20 cellular contexts compared by ENCODE assay signal in the genomic region with DNA sequence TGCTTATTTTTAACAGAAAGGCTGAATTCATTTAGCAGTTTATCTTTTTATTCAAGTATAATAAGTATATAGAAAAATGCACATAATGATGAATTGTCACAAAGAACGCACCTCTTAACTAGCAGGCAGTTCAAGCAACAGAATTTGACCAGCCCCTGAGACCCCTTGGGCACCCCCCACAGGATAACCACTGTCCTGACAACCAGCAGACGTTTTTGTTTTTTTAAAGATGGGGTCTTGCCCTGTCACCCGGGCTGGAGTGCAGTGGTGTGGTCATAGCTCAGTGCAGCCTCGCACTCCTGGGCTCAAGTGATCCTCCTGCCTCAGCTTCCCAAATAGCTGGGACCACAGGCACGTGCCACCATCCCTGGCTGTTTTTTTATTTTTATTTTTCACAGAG. TPM values are rescaled to one million over a fixed set of nuclear protein-coding genes. Genes with fewer than 3 reads are reported as not detected.
DNase-seq lines count a peak whose midpoint lies in the region; ATAC-seq, FAIRE-seq and TF ChIP-seq lines count a peak whose summit lies in the region.
"Had no signal": no experiment of that assay in that cellular context is flagged by ENCODE, and none has a peak within 500 bp of the region (broad histone marks: within the 10 kb centered on the region; RNA-seq: fewer than 3 reads in every experiment).

No MANE protein-coding gene starts in this region.

- no peak for ATAC-seq in GM12878
- no peak for ATAC-seq in lower lobe of right lung
- no peak for ATAC-seq in HG03342 (IDR thresholded peaks at IDR 0.05; ENCODE audit: unreplicated experiment)

- POLR2A ChIA-PET in GM12878 (lab: Charles Lee) = no interaction called here

- H3K9me3 ChIP-seq in GM12878 (replicated peaks; ENCODE audit: control insufficient read depth, insufficient read depth, low read length) (no peaks in the 10 kb centered on the region), lower lobe of right lung (no peaks in the 10 kb centered on the region)
- H3K9me3 ChIP-seq: BE2C, sigmoid colon, vagina had no signal

- 86% methylated on average over 5 of the region's 5 CpGs for WGBS in GM12878 (ENCODE audit: insufficient coverage, insufficient replicate concordance, low lambda C conversion rate, missing lambda C conversion rate)

- intact Hi-C loops in GM12878 (cut with micrococcal nuclease; ENCODE audit: unreplicated experiment) (no loop called here), lower lobe of right lung (cut with DNase I) (no loop called here)

- TF ChIP-seq CTCF in GM12878 (IDR thresholded peaks at IDR 0.05 in 2 of 3, conservative IDR thresholded peaks at IDR 0.05 in 1 of 3; ENCODE audit: control insufficient read depth in 2 of 3, extremely low read depth in 1 of 3, insufficient read depth in 1 of 3, low read depth in 3 of 3, low read length in 3 of 3) (0 out of 6 replicates have a peak, but pooled peaks of 1 of the 3 experiments have one; percentile 4), nephron (IDR thresholded peaks at IDR 0.05; ENCODE audit: unreplicated experiment in 3 of 3) (no peak), lower lobe of right lung (IDR thresholded peaks at IDR 0.05) (no peak)

- TF ChIP-seq POLR2A in GM12878 (IDR thresholded peaks at IDR 0.05; ENCODE audit: low read depth, low read length) = no peak

- in situ Hi-C loops in GM12878 (cut with MboI) = no loop called here

- FAIRE-seq in GM12878 (lab: Jason Lieb, UNC) = no peak
- FAIRE-seq: kidney had no signal

- RAD21 ChIA-PET in GM12878 (lab: Charles Lee; ENCODE audit: unreplicated experiment) = interaction anchor here (1.3 kb wide), 1 partner anchor 44 kb away, joined by 4 read pairs; a partner anchor contains a TSS

- no peak overlapping the region for H3K4me2 ChIP-seq in GM12878 (ENCODE audit: control insufficient read depth, insufficient read depth)

- no peaks in the 10 kb centered on the region for H3K9me3 Mint-ChIP-seq in nephron

- TSS peak; percentile 86 for BruUV-seq in GM12878 (replicated peaks; lab: Mats Ljungman, UMichigan)

- no peak overlapping the region for H3K4me3 ChIP-seq in GM12878
- H3K4me3 ChIP-seq in lower lobe of right lung = no peak overlapping the region
- H3K4me3 ChIP-seq: cardiac muscle cell, hepatocyte had no signal

- no peaks in the 10 kb centered on the region for H3K27me3 Mint-ChIP-seq in nephron (ENCODE audit: low read depth)

- H3K27me3 ChIP-seq in GM12878 (replicated peaks in 1 of 2; ENCODE audit: control insufficient read depth in 2 of 2, insufficient read depth in 2 of 2, low read length in 1 of 2) = no peaks in the 10 kb centered on the region
- no peaks in the 10 kb centered on the region for H3K27me3 ChIP-seq in lower lobe of right lung (ENCODE audit: low read depth)
- H3K27me3 ChIP-seq: BE2C, cardiac muscle cell, foreskin keratinocyte, hepatocyte, sigmoid colon, vagina had no signal

- H3K27ac Mint-ChIP-seq in nephron = peak overlapping the region in 2 of 3 experiments; percentile 95 to 96

- SMC1A ChIA-PET in GM12878 (lab: Charles Lee; ENCODE audit: uncharacterized antibody, unreplicated experiment) = no interaction called here

- no peak for TF ChIP-seq RAD21 in GM12878 (IDR thresholded peaks at IDR 0.05; ENCODE audit: insufficient read depth, low read depth, low read length)

- DNase-seq in NCI-H82 (lab: John Stamatoyannopoulos, UW) (peak; percentile 39), NCI-H82 treated with DMSO at 0.1 percent for 48 hours (lab: John Stamatoyannopoulos, UW; ENCODE audit: unreplicated experiment) (no peak), NAMALWA (ENCODE audit: low spot score) (peak; percentile 39), GM12878 (ENCODE audit: low read depth, low spot score) (no peak), lower lobe of right lung (no peak), HCEC 1CT (no peak)
- DNase-seq: activated CD4-positive, alpha-beta T cell treated with anti-CD3 and anti-CD28 coated beads for 4 hours; activated CD8-positive, alpha-beta memory T cell treated with anti-CD3 and anti-CD28 coated beads, Interleukin-2, amount 50 U/mL, for 4 hours; activated effector memory CD4-positive, alpha-beta T cell treated with Interleukin-2 at 50 U/mL for 16 hours; BE2C; foreskin keratinocyte; kidney; NCI-H2029 treated with DMSO at 0.1 percent for 48 hours; sigmoid colon had no signal

- no peak for TF ChIP-seq EP300 in GM12878 (IDR thresholded peaks at IDR 0.05; ENCODE audit: borderline replicate concordance in 1 of 2, control insufficient read depth in 1 of 2, low read depth in 2 of 2, low read length in 2 of 2)

- H3K79me2 ChIP-seq in GM12878 (ENCODE audit: control insufficient read depth, insufficient read depth, low read length) = peaks cover 3% of the 10 kb centered on the region
- H3K79me2 ChIP-seq: hepatocyte, parathyroid adenoma had no signal

- H3K4me1 ChIP-seq in GM12878 (ENCODE audit: control insufficient read depth, insufficient read depth, low read length) (no peaks in the 10 kb centered on the region), lower lobe of right lung (peaks cover 9% of the 10 kb centered on the region)
- H3K4me1 ChIP-seq: foreskin keratinocyte, parathyroid adenoma had no signal

- CTCF ChIA-PET in GM12878 (lab: Yijun Ruan, JAX) = interaction anchor here (0.7 kb wide), 1 partner anchor 60 kb away, joined by 3 read pairs; no protein-coding TSS in a partner anchor

- peaks cover 4% of the 10 kb centered on the region for H3K36me3 Mint-ChIP-seq in nephron (ENCODE audit: low read depth)

- H3K36me3 ChIP-seq in GM12878 (ENCODE audit: control insufficient read depth in 2 of 2, insufficient read depth in 2 of 2, low read length in 1 of 2) (no peaks in the 10 kb centered on the region), lower lobe of right lung (no peaks in the 10 kb centered on the region)
- H3K36me3 ChIP-seq: BE2C, cardiac muscle cell, vagina had no signal

- no peaks in the 10 kb centered on the region for H4K20me1 ChIP-seq in GM12878 (ENCODE audit: control insufficient read depth, insufficient read depth)

- H3K9ac ChIP-seq in GM12878 (ENCODE audit: control insufficient read depth, insufficient read depth, low read length) = no peak overlapping the region
- H3K9ac ChIP-seq: parathyroid adenoma had no signal

- H3K27ac ChIP-seq in GM12878 (ENCODE audit: control insufficient read depth, insufficient read depth) (no peak overlapping the region), lower lobe of right lung (no peak overlapping the region)
- H3K27ac ChIP-seq: cardiac muscle cell, foreskin keratinocyte, hepatocyte, parathyroid adenoma, sigmoid colon, vagina had no signal

- peak overlapping the region; percentile 87 to 90 (median 90) for H3K4me3 Mint-ChIP-seq in nephron

- no peak overlapping the region for H2AFZ ChIP-seq in GM12878 (ENCODE audit: control insufficient read depth, low read depth, low read length)

- peaks cover 14% of the 10 kb centered on the region for H3K4me1 Mint-ChIP-seq in nephron

TF ChIP-seq in GM12878, 131 proteins besides CTCF, POLR2A, EP300 and RAD21:
- TF ChIP-seq JUND (IDR thresholded peaks at IDR 0.05; ENCODE audit: low read depth, low read length) (no peak), ZSCAN29 (IDR thresholded peaks at IDR 0.05) (no peak), BACH1 (IDR thresholded peaks at IDR 0.05; ENCODE audit: borderline replicate concordance) (no peak), NFXL1 (IDR thresholded peaks at IDR 0.05; ENCODE audit: borderline replicate concordance) (no peak), HCFC1 (IDR thresholded peaks at IDR 0.05; ENCODE audit: low read length) (no peak), SUZ12 (IDR thresholded peaks at IDR 0.05; ENCODE audit: unreplicated experiment) (no peak), DPF2 (IDR thresholded peaks at IDR 0.05) (no peak)
- TF ChIP-seq, protein P1, sequence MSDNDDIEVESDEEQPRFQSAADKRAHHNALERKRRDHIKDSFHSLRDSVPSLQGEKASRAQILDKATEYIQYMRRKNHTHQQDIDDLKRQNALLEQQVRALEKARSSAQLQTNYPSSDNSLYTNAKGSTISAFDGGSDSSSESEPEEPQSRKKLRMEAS (IDR thresholded peaks at IDR 0.05; ENCODE audit: low read depth, low read length) = no peak

RNA-seq across cellular contexts. Expression of a gene that starts 14.0 kb away (rescaled TPM):
- total RNA-seq in GM12878 (2013; cell fraction: nucleolus; rRNA removed) = 35.5 and 38.9 TPM in 2 replicates
- 6.0 and 11.0 TPM in 2 replicates for total RNA-seq in GM12878 (2014; rRNA removed)
- total RNA-seq in GM12878 (2014; rRNA removed; fragmentation: Illumina TruSeq; extraction: Trizol) = 6.9 and 7.3 TPM in 2 replicates
- 10.0 and 13.1 TPM in 2 replicates for total RNA-seq in GM12878 (2021)
- 2.8 TPM for polyA plus RNA-seq in GM12878 (2011; ENCODE audit: low read depth)
- polyA plus RNA-seq in GM12878 (2011; rRNA removed) = 6.1 and 7.6 TPM in 2 replicates
- polyA plus RNA-seq in GM12878 (2011; cell fraction: cytosol; rRNA removed) = 5.7 and 7.4 TPM in 2 replicates
- polyA plus RNA-seq in GM12878 (2011; cell fraction: nucleus; rRNA removed) = 35.5 and 36.8 TPM in 2 replicates
- polyA plus RNA-seq in GM12878 (2012) = 5.6 and 6.6 TPM in 2 replicates
- 4.7 and 7.3 TPM in 2 replicates for polyA plus RNA-seq in GM12878 (2014; fragmentation: Illumina TruSeq; extraction: Trizol)
- polyA plus RNA-seq in GM12878 (2014; fragmentation: Nextera tagmentation; extraction: Ambion mirVana) = 1 to 10 TPM in 1 of 2 experiments, under 1 TPM in 1; 0.43 to 1.2 TPM
- 14.3 and 19.4 TPM in 2 replicates for polyA plus RNA-seq in GM12878 (2014; rRNA removed)
- 1 to 10 TPM; 7.3 to 9.1 TPM for polyA plus RNA-seq in GM12878 (2016; fragmentation: Nextera tagmentation; extraction: Ambion mirVana)
- 1.8 and 3.0 TPM in 2 replicates for polyA minus RNA-seq in GM12878 (2011; rRNA and poly(A)+ RNA removed)
- 2.9 TPM in 1 of 2 replicates, not detected in the other for polyA minus RNA-seq in GM12878 (2011; cell fraction: cytosol; rRNA and poly(A)+ RNA removed)
- polyA minus RNA-seq in GM12878 (2011; cell fraction: nucleus; rRNA and poly(A)+ RNA removed) = 2.9 and 8.0 TPM in 2 replicates
- total RNA-seq in lower lobe of right lung = 5.0 TPM

RNA-seq across cellular contexts. Expression of a gene that starts 44.7 kb away (rescaled TPM):
- 76.0 and 83.0 TPM in 2 replicates for total RNA-seq in GM12878 (2013; cell fraction: nucleolus; rRNA removed)
- total RNA-seq in GM12878 (2014; rRNA removed) = 57.9 and 62.9 TPM in 2 replicates
- total RNA-seq in GM12878 (2014; rRNA removed; fragmentation: Illumina TruSeq; extraction: Trizol) = 67.7 and 71.0 TPM in 2 replicates
- total RNA-seq in GM12878 (2021) = 63.8 and 68.0 TPM in 2 replicates
- polyA plus RNA-seq in GM12878 (2011; ENCODE audit: low read depth) = 27.0 TPM
- polyA plus RNA-seq in GM12878 (2011; rRNA removed) = 49.6 and 62.2 TPM in 2 replicates
- 32.0 and 33.2 TPM in 2 replicates for polyA plus RNA-seq in GM12878 (2011; cell fraction: cytosol; rRNA removed)
- polyA plus RNA-seq in GM12878 (2011; cell fraction: nucleus; rRNA removed) = 46.8 and 48.9 TPM in 2 replicates
- polyA plus RNA-seq in GM12878 (2012) = 35.5 and 37.8 TPM in 2 replicates
- polyA plus RNA-seq in GM12878 (2014; fragmentation: Illumina TruSeq; extraction: Trizol) = 57.6 and 70.8 TPM in 2 replicates
- 10 to 100 TPM; 21.0 to 21.6 TPM for polyA plus RNA-seq in GM12878 (2014; fragmentation: Nextera tagmentation; extraction: Ambion mirVana)
- 50.4 and 56.1 TPM in 2 replicates for polyA plus RNA-seq in GM12878 (2014; rRNA removed)
- 10 to 100 TPM; 66.6 to 72.7 TPM for polyA plus RNA-seq in GM12878 (2016; fragmentation: Nextera tagmentation; extraction: Ambion mirVana)
- 41.6 and 42.9 TPM in 2 replicates for polyA minus RNA-seq in GM12878 (2011; rRNA and poly(A)+ RNA removed)
- 17.1 and 23.5 TPM in 2 replicates for polyA minus RNA-seq in GM12878 (2011; cell fraction: cytosol; rRNA and poly(A)+ RNA removed)
- 16.3 and 27.9 TPM in 2 replicates for polyA minus RNA-seq in GM12878 (2011; cell fraction: nucleus; rRNA and poly(A)+ RNA removed)
- 31.1 TPM for total RNA-seq in lower lobe of right lung

Comparison
In these comparisons a context has a peak if more than half of its experiments do, and no peak if none do; other contexts are left out.
1. DNase-seq: peak in NCI-H82 (single experiment) and NAMALWA (single experiment); none in NCI-H82 treated with DMSO at 0.1 percent for 48 hours (single experiment), GM12878 (single experiment), lower lobe of right lung (single experiment) and HCEC 1CT (single experiment).